Comparison of ENCODE assay signal across 1 cellular context in the genomic region with DNA sequence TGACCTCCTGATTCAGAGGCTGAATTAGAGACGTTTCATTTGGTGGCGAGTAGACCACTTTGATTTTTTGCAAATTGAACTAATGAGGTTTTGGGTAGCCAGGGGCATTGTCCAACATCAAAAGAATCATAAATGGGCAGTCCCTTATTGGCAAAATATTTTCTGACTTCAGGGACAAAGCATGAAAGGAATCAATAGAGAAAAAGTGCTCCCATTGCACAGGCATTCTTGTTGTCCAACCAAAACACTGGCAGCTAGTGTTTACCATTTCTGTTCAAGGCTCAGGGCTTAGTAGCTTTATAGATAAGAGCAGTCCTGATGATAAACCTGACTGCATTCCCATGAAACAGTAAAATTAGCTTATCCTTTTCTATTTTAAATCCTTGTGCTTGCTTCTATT.
TF ChIP-seq lines count a peak whose summit lies in the region.

No MANE protein-coding gene starts in this region.

TF ChIP-seq in HepG2, 621 proteins besides CTCF, POLR2A, EP300 and RAD21 (continued from another document and continues in another):
- TF ChIP-seq CREB1 (IDR thresholded peaks at IDR 0.05) = no peak
- TF ChIP-seq CREB1 (CRISPR knock-in tag; IDR thresholded peaks at IDR 0.05) = no peak
- no peak for TF ChIP-seq ZNF562 (CRISPR knock-in tag; IDR thresholded peaks at IDR 0.05; ENCODE audit: borderline replicate concordance)
- TF ChIP-seq, protein P1, sequence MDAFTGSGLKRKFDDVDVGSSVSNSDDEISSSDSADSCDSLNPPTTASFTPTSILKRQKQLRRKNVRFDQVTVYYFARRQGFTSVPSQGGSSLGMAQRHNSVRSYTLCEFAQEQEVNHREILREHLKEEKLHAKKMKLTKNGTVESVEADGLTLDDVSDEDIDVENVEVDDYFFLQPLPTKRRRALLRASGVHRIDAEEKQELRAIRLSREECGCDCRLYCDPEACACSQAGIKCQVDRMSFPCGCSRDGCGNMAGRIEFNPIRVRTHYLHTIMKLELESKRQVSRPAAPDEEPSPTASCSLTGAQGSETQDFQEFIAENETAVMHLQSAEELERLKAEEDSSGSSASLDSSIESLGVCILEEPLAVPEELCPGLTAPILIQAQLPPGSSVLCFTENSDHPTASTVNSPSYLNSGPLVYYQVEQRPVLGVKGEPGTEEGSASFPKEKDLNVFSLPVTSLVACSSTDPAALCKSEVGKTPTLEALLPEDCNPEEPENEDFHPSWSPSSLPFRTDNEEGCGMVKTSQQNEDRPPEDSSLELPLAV (CRISPR knock-in tag; conservative IDR thresholded peaks at IDR 0.05; ENCODE audit: low read depth) = no peak
- no peak for TF ChIP-seq ZNF496 (CRISPR knock-in tag; IDR thresholded peaks at IDR 0.05; ENCODE audit: insufficient replicate concordance)
- TF ChIP-seq, protein P2, sequence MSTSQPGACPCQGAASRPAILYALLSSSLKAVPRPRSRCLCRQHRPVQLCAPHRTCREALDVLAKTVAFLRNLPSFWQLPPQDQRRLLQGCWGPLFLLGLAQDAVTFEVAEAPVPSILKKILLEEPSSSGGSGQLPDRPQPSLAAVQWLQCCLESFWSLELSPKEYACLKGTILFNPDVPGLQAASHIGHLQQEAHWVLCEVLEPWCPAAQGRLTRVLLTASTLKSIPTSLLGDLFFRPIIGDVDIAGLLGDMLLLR (CRISPR knock-in tag; IDR thresholded peaks at IDR 0.05) = no peak
- no peak for TF ChIP-seq ZSCAN22 (CRISPR knock-in tag; IDR thresholded peaks at IDR 0.05)
- TF ChIP-seq, protein P3, sequence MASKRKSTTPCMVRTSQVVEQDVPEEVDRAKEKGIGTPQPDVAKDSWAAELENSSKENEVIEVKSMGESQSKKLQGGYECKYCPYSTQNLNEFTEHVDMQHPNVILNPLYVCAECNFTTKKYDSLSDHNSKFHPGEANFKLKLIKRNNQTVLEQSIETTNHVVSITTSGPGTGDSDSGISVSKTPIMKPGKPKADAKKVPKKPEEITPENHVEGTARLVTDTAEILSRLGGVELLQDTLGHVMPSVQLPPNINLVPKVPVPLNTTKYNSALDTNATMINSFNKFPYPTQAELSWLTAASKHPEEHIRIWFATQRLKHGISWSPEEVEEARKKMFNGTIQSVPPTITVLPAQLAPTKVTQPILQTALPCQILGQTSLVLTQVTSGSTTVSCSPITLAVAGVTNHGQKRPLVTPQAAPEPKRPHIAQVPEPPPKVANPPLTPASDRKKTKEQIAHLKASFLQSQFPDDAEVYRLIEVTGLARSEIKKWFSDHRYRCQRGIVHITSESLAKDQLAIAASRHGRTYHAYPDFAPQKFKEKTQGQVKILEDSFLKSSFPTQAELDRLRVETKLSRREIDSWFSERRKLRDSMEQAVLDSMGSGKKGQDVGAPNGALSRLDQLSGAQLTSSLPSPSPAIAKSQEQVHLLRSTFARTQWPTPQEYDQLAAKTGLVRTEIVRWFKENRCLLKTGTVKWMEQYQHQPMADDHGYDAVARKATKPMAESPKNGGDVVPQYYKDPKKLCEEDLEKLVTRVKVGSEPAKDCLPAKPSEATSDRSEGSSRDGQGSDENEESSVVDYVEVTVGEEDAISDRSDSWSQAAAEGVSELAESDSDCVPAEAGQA (IDR thresholded peaks at IDR 0.05; ENCODE audit: low read depth) = no peak
- TF ChIP-seq, protein P3 (CRISPR knock-in tag; IDR thresholded peaks at IDR 0.05; ENCODE audit: borderline replicate concordance) = no peak
- TF ChIP-seq ZNF772 (CRISPR knock-in tag; IDR thresholded peaks at IDR 0.05) = no peak
- TF ChIP-seq, protein P4, sequence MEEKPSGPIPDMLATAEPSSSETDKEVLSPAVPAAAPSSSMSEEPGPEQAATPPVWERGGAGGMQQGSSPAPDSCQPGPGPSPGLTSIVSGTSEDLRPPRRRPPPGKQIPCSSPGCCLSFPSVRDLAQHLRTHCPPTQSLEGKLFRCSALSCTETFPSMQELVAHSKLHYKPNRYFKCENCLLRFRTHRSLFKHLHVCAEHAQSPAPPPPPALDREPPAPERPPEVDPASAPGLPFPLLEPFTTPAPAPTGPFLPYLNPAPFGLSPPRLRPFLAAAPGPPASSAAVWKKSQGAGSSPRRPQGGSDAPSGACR (CRISPR knock-in tag; IDR thresholded peaks at IDR 0.05) = no peak
- TF ChIP-seq HIVEP1 (CRISPR knock-in tag; IDR thresholded peaks at IDR 0.05) = no peak
- TF ChIP-seq ZNF121 (CRISPR knock-in tag; IDR thresholded peaks at IDR 0.05) = no peak
- TF ChIP-seq, protein P5, sequence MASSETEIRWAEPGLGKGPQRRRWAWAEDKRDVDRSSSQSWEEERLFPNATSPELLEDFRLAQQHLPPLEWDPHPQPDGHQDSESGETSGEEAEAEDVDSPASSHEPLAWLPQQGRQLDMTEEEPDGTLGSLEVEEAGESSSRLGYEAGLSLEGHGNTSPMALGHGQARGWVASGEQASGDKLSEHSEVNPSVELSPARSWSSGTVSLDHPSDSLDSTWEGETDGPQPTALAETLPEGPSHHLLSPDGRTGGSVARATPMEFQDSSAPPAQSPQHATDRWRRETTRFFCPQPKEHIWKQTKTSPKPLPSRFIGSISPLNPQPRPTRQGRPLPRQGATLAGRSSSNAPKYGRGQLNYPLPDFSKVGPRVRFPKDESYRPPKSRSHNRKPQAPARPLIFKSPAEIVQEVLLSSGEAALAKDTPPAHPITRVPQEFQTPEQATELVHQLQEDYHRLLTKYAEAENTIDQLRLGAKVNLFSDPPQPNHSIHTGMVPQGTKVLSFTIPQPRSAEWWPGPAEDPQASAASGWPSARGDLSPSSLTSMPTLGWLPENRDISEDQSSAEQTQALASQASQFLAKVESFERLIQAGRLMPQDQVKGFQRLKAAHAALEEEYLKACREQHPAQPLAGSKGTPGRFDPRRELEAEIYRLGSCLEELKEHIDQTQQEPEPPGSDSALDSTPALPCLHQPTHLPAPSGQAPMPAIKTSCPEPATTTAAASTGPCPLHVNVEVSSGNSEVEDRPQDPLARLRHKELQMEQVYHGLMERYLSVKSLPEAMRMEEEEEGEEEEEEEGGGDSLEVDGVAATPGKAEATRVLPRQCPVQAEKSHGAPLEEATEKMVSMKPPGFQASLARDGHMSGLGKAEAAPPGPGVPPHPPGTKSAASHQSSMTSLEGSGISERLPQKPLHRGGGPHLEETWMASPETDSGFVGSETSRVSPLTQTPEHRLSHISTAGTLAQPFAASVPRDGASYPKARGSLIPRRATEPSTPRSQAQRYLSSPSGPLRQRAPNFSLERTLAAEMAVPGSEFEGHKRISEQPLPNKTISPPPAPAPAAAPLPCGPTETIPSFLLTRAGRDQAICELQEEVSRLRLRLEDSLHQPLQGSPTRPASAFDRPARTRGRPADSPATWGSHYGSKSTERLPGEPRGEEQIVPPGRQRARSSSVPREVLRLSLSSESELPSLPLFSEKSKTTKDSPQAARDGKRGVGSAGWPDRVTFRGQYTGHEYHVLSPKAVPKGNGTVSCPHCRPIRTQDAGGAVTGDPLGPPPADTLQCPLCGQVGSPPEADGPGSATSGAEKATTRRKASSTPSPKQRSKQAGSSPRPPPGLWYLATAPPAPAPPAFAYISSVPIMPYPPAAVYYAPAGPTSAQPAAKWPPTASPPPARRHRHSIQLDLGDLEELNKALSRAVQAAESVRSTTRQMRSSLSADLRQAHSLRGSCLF (CRISPR knock-in tag; IDR thresholded peaks at IDR 0.05; ENCODE audit: borderline replicate concordance) = no peak
- no peak for TF ChIP-seq ZNF777 (CRISPR knock-in tag; IDR thresholded peaks at IDR 0.05)
- TF ChIP-seq, protein P6, sequence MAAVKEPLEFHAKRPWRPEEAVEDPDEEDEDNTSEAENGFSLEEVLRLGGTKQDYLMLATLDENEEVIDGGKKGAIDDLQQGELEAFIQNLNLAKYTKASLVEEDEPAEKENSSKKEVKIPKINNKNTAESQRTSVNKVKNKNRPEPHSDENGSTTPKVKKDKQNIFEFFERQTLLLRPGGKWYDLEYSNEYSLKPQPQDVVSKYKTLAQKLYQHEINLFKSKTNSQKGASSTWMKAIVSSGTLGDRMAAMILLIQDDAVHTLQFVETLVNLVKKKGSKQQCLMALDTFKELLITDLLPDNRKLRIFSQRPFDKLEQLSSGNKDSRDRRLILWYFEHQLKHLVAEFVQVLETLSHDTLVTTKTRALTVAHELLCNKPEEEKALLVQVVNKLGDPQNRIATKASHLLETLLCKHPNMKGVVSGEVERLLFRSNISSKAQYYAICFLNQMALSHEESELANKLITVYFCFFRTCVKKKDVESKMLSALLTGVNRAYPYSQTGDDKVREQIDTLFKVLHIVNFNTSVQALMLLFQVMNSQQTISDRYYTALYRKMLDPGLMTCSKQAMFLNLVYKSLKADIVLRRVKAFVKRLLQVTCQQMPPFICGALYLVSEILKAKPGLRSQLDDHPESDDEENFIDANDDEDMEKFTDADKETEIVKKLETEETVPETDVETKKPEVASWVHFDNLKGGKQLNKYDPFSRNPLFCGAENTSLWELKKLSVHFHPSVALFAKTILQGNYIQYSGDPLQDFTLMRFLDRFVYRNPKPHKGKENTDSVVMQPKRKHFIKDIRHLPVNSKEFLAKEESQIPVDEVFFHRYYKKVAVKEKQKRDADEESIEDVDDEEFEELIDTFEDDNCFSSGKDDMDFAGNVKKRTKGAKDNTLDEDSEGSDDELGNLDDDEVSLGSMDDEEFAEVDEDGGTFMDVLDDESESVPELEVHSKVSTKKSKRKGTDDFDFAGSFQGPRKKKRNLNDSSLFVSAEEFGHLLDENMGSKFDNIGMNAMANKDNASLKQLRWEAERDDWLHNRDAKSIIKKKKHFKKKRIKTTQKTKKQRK (IDR thresholded peaks at IDR 0.05; ENCODE audit: low read length) = no peak
- TF ChIP-seq TAF1 (CRISPR knock-in tag; IDR thresholded peaks at IDR 0.05) = no peak
- TF ChIP-seq, protein P7, sequence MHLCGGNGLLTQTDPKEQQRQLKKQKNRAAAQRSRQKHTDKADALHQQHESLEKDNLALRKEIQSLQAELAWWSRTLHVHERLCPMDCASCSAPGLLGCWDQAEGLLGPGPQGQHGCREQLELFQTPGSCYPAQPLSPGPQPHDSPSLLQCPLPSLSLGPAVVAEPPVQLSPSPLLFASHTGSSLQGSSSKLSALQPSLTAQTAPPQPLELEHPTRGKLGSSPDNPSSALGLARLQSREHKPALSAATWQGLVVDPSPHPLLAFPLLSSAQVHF (CRISPR knock-in tag; IDR thresholded peaks at IDR 0.05) = no peak
- TF ChIP-seq ZNF83 (CRISPR knock-in tag; IDR thresholded peaks at IDR 0.05; ENCODE audit: borderline replicate concordance) = no peak
- TF ChIP-seq, protein P8, sequence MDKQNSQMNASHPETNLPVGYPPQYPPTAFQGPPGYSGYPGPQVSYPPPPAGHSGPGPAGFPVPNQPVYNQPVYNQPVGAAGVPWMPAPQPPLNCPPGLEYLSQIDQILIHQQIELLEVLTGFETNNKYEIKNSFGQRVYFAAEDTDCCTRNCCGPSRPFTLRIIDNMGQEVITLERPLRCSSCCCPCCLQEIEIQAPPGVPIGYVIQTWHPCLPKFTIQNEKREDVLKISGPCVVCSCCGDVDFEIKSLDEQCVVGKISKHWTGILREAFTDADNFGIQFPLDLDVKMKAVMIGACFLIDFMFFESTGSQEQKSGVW (CRISPR knock-in tag; IDR thresholded peaks at IDR 0.05; ENCODE audit: borderline replicate concordance) = no peak
- TF ChIP-seq, protein P9, sequence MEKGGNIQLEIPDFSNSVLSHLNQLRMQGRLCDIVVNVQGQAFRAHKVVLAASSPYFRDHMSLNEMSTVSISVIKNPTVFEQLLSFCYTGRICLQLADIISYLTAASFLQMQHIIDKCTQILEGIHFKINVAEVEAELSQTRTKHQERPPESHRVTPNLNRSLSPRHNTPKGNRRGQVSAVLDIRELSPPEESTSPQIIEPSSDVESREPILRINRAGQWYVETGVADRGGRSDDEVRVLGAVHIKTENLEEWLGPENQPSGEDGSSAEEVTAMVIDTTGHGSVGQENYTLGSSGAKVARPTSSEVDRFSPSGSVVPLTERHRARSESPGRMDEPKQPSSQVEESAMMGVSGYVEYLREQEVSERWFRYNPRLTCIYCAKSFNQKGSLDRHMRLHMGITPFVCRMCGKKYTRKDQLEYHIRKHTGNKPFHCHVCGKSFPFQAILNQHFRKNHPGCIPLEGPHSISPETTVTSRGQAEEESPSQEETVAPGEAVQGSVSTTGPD (CRISPR knock-in tag; IDR thresholded peaks at IDR 0.05) = no peak
- no peak for TF ChIP-seq SCMH1 (CRISPR knock-in tag; IDR thresholded peaks at IDR 0.05; ENCODE audit: borderline replicate concordance)
- TF ChIP-seq, protein P10, sequence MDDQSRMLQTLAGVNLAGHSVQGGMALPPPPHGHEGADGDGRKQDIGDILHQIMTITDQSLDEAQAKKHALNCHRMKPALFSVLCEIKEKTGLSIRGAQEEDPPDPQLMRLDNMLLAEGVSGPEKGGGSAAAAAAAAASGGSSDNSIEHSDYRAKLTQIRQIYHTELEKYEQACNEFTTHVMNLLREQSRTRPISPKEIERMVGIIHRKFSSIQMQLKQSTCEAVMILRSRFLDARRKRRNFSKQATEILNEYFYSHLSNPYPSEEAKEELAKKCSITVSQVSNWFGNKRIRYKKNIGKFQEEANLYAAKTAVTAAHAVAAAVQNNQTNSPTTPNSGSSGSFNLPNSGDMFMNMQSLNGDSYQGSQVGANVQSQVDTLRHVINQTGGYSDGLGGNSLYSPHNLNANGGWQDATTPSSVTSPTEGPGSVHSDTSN (CRISPR knock-in tag; IDR thresholded peaks at IDR 0.05; ENCODE audit: borderline replicate concordance) = no peak
- no peak for TF ChIP-seq XBP1 (CRISPR knock-in tag; IDR thresholded peaks at IDR 0.05)
- TF ChIP-seq, protein P11, sequence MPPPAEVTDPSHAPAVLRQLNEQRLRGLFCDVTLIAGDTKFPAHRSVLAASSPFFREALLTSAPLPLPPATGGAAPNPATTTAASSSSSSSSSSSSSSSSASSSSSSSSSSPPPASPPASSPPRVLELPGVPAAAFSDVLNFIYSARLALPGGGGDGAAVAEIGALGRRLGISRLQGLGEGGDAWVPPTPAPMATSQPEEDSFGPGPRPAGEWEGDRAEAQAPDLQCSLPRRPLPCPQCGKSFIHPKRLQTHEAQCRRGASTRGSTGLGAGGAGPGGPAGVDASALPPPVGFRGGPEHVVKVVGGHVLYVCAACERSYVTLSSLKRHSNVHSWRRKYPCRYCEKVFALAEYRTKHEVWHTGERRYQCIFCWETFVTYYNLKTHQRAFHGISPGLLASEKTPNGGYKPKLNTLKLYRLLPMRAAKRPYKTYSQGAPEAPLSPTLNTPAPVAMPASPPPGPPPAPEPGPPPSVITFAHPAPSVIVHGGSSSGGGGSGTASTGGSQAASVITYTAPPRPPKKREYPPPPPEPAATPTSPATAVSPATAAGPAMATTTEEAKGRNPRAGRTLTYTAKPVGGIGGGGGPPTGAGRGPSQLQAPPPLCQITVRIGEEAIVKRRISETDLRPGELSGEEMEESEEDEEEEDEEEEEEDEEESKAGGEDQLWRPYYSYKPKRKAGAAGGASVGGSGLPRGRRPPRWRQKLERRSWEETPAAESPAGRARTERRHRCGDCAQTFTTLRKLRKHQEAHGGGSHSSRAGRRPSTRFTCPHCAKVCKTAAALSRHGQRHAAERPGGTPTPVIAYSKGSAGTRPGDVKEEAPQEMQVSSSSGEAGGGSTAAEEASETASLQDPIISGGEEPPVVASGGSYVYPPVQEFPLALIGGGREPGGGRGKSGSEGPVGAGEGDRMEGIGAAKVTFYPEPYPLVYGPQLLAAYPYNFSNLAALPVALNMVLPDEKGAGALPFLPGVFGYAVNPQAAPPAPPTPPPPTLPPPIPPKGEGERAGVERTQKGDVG (CRISPR knock-in tag; IDR thresholded peaks at IDR 0.05; ENCODE audit: borderline replicate concordance) = no peak
